ENCODE assay signal across 22 cellular contexts in the genomic region with DNA sequence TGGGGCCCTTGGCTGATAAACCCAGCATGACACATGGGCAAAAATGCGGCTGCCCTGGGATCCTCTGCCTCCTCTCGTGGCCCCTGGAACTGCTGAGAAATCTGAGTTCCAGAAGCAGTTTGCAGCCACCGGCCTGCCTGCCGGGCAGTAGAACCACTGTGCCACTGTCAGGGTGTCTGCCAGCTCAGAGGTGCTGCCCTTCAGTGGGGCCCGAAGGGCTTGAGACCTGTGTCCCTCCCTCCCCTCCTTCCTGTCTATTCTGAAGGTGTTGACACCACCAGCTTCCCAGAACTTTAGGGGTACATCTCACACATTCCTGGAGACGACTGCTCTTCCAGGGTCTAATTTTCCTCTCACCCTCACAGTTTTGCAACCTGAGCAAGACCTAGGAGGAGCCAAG.
DNase-seq lines count a peak whose midpoint lies in the region; ATAC-seq, FAIRE-seq and TF ChIP-seq lines count a peak whose summit lies in the region.
"Had no signal": no experiment of that assay in that cellular context is flagged by ENCODE, and none has a peak within 500 bp of the region (broad histone marks: within the 10 kb centered on the region; RNA-seq: fewer than 3 reads in every experiment).

No MANE protein-coding gene starts in this region.

- H3K9me3 Mint-ChIP-seq in activated CD4-positive, alpha-beta T cell treated with anti-CD3 and anti-CD28 coated beads, Interleukin-2, amount 10 ng/mL, durations not matched to agents 24 days and 14 days, result peaks cover 12% of the 10 kb centered on the region
- H3K9me3 Mint-ChIP-seq in activated CD4-positive, alpha-beta memory T cell treated with anti-CD3 and anti-CD28 coated beads for 36 hours, result no peaks in the 10 kb centered on the region

- H3K27me3 ChIP-seq in endothelial cell of umbilical vein (ENCODE audit: control insufficient read depth in 2 of 2, insufficient read depth in 2 of 2, low read length in 2 of 2) (no peaks in the 10 kb centered on the region), spleen (replicated peaks in 1 of 7) (no peaks in the 10 kb centered on the region), suprapubic skin (peaks cover 6% of the 10 kb centered on the region), SJCRH30 (no peaks in the 10 kb centered on the region)
- H3K27me3 ChIP-seq: BLaER1 had no signal

- H3K27ac Mint-ChIP-seq in activated CD4-positive, alpha-beta T cell treated with anti-CD3 and anti-CD28 coated beads, Interleukin-2, amount 10 ng/mL, durations not matched to agents 24 days and 14 days, result peak overlapping the region; percentile 87
- H3K27ac Mint-ChIP-seq in activated CD4-positive, alpha-beta memory T cell treated with anti-CD3 and anti-CD28 coated beads for 36 hours, result peak overlapping the region; percentile 86

- CTCF ChIA-PET in activated CD4-positive, alpha-beta memory T cell treated with anti-CD3 and anti-CD28 coated beads for 36 hours (lab: Charles Lee), result no interaction called here
- CTCF ChIA-PET in endothelial cell of umbilical vein (lab: Charles Lee), result interaction anchor here (1.4 to 2.1 kb wide), 2 partner anchors 30 to 31 kb away, joined by 4 to 5 read pairs; no protein-coding TSS in a partner anchor

- intact Hi-C loops in activated CD4-positive, alpha-beta T cell treated with anti-CD3 and anti-CD28 coated beads, Interleukin-2, amount 10 ng/mL, durations not matched to agents 24 days and 14 days (cut with micrococcal nuclease), result no loop called here
- intact Hi-C loops in activated CD4-positive, alpha-beta memory T cell treated with anti-CD3 and anti-CD28 coated beads for 36 hours (cut with micrococcal nuclease), result loop anchor here (1.0 kb wide), 1 partner anchor 32 kb away; no protein-coding TSS in a partner anchor
- intact Hi-C loops in endothelial cell of umbilical vein (cut with micrococcal nuclease), result no loop called here
- intact Hi-C loops in spleen (cut with DNase I; ENCODE audit: low total_unique reads), result no loop called here

- no peak overlapping the region for H3K9ac ChIP-seq in endothelial cell of umbilical vein (replicated peaks; ENCODE audit: extremely low read depth, insufficient read depth, low read length)
- H3K9ac ChIP-seq: BLaER1 had no signal

- dilution Hi-C loops in endothelial cell of umbilical vein (cut with MboI; ENCODE audit: extremely low pct_ligation_motif_present, low sequenced_read_pairs), result loop anchor here (25.0 kb wide), 1 partner anchor 193 kb away; no protein-coding TSS in a partner anchor

- peak overlapping the region; percentile 25 for H3K4me3 Mint-ChIP-seq in activated CD4-positive, alpha-beta T cell treated with anti-CD3 and anti-CD28 coated beads, Interleukin-2, amount 10 ng/mL, durations not matched to agents 24 days and 14 days
- peak overlapping the region; percentile 16 for H3K4me3 Mint-ChIP-seq in activated CD4-positive, alpha-beta memory T cell treated with anti-CD3 and anti-CD28 coated beads for 36 hours

- no peak overlapping the region for H2AFZ ChIP-seq in endothelial cell of umbilical vein (ENCODE audit: low read depth, low read length)

- ATAC-seq in HG02870 (IDR thresholded peaks at IDR 0.05; ENCODE audit: unreplicated experiment), result no peak

- no TSS peak for BruUV-seq in endothelial cell of umbilical vein (replicated peaks; lab: Mats Ljungman, UMichigan)

- H3K4me2 ChIP-seq in endothelial cell of umbilical vein (ENCODE audit: insufficient read depth, low read length), result no peak overlapping the region
- H3K4me2 ChIP-seq: BLaER1 had no signal

- TF ChIP-seq POLR2A in endothelial cell of umbilical vein (IDR thresholded peaks at IDR 0.05; ENCODE audit: low read depth, low read length), result no peak
- no peak for TF ChIP-seq POLR2A in spleen (IDR thresholded peaks at IDR 0.05)
- no peak for TF ChIP-seq POLR2A in suprapubic skin (IDR thresholded peaks at IDR 0.05)

- H3K36me3 Mint-ChIP-seq in activated CD4-positive, alpha-beta T cell treated with anti-CD3 and anti-CD28 coated beads, Interleukin-2, amount 10 ng/mL, durations not matched to agents 24 days and 14 days (ENCODE audit: low read depth), result peaks cover 6% of the 10 kb centered on the region
- H3K36me3 Mint-ChIP-seq in activated CD4-positive, alpha-beta memory T cell treated with anti-CD3 and anti-CD28 coated beads for 36 hours, result no peaks in the 10 kb centered on the region

- TF ChIP-seq CTCF in endothelial cell of umbilical vein (IDR thresholded peaks at IDR 0.05; ENCODE audit: extremely low read depth in 1 of 2, insufficient read depth in 1 of 2, low read depth in 1 of 2, low read length in 2 of 2), result no peak
- TF ChIP-seq CTCF in spleen (IDR thresholded peaks at IDR 0.05 in 8 of 11, conservative IDR thresholded peaks at IDR 0.05 in 3 of 11), result no peak
- no peak for TF ChIP-seq CTCF in suprapubic skin (IDR thresholded peaks at IDR 0.05)

- TF ChIP-seq EP300 in suprapubic skin (IDR thresholded peaks at IDR 0.05), result no peak

- POLR2A ChIA-PET in activated CD4-positive, alpha-beta memory T cell treated with anti-CD3 and anti-CD28 coated beads for 36 hours (lab: Charles Lee), result no interaction called here
- POLR2A ChIA-PET in endothelial cell of umbilical vein (lab: Charles Lee), result no interaction called here

- H3K4me3 ChIP-seq in endothelial cell of umbilical vein (replicated peaks in 1 of 3; ENCODE audit: insufficient read depth in 1 of 3, low read depth in 1 of 3, low read length in 3 of 3), result no peak overlapping the region
- H3K4me3 ChIP-seq in spleen, result no peak overlapping the region
- no peak overlapping the region for H3K4me3 ChIP-seq in suprapubic skin
- H3K4me3 ChIP-seq in SJCRH30, result no peak overlapping the region
- H3K4me3 ChIP-seq: BLaER1, esophagus squamous epithelium, thoracic aorta had no signal

- H3K4me1 ChIP-seq in endothelial cell of umbilical vein (ENCODE audit: control insufficient read depth, extremely low read depth, insufficient read depth, low read length) (peaks cover 64% of the 10 kb centered on the region), spleen (peaks cover 0 to 24% (median 12%) of the 10 kb centered on the region in 6 donors), suprapubic skin (no peaks in the 10 kb centered on the region), SJCRH30 (no peaks in the 10 kb centered on the region)
- H3K4me1 ChIP-seq: BLaER1, esophagus squamous epithelium had no signal

- no peak for FAIRE-seq in endothelial cell of umbilical vein (lab: Jason Lieb, UNC)
- FAIRE-seq: A204.1, bronchial epithelial cell had no signal

- no peaks in the 10 kb centered on the region for H3K9me1 ChIP-seq in endothelial cell of umbilical vein (replicated peaks; ENCODE audit: control insufficient read depth, extremely low read depth, insufficient read depth, low read length)

- no peaks in the 10 kb centered on the region for H3K36me3 ChIP-seq in endothelial cell of umbilical vein (ENCODE audit: control insufficient read depth in 2 of 2, extremely low read depth in 1 of 2, insufficient read depth in 2 of 2, low read length in 2 of 2)
- no peaks in the 10 kb centered on the region for H3K36me3 ChIP-seq in spleen
- no peaks in the 10 kb centered on the region for H3K36me3 ChIP-seq in suprapubic skin
- H3K36me3 ChIP-seq in SJCRH30, result no peaks in the 10 kb centered on the region
- H3K36me3 ChIP-seq: BLaER1, esophagus squamous epithelium, thoracic aorta had no signal

- H3K79me2 ChIP-seq in endothelial cell of umbilical vein (ENCODE audit: control insufficient read depth, insufficient read depth, low read length), result no peaks in the 10 kb centered on the region

- DNase-seq in activated CD4-positive, alpha-beta T cell treated with anti-CD3 and anti-CD28 coated beads, Interleukin-2, amount 10 ng/mL, durations not matched to agents 24 days and 14 days, result no peak
- DNase-seq in activated CD4-positive, alpha-beta T cell treated with anti-CD3 and anti-CD28 coated beads, Interleukin-2, amount 50 U/mL, for 1 hour, result no peak
- peak; percentile 19 for DNase-seq in activated CD4-positive, alpha-beta memory T cell treated with anti-CD3 and anti-CD28 coated beads for 36 hours
- DNase-seq in endothelial cell of umbilical vein (ENCODE audit: low read depth, low spot score), result no peak
- no peak for DNase-seq in spleen
- DNase-seq in suprapubic skin (ENCODE audit: low spot score in 2 of 2), result no peak
- DNase-seq in SJCRH30, result no peak
- DNase-seq: DMS 273 treated with DMSO at 0.1 percent for 48 hours; esophagus squamous epithelium; GDM1; KG1; NCI-H1048; NCI-H2081 treated with DMSO at 0.1 percent for 48 hours; NCI-H510A; stimulated activated CD4-positive, alpha-beta T cell treated with anti-CD3 and anti-CD28 coated beads, Interleukin-4, amount 100 ng/mL, for 1 hour; SW 1271 had no signal

- H4K20me1 ChIP-seq in endothelial cell of umbilical vein (replicated peaks; ENCODE audit: control insufficient read depth, extremely low read depth, insufficient read depth, low read length), result no peaks in the 10 kb centered on the region
- H4K20me1 ChIP-seq: BLaER1 had no signal

- H3K27ac ChIP-seq in endothelial cell of umbilical vein (ENCODE audit: insufficient read depth, low read depth, low read length) (peak overlapping the region; percentile 10), spleen (peak overlapping the region in 6 of 8 donors; percentile 3 to 80 (median 64)), suprapubic skin (no peak overlapping the region), SJCRH30 (no peak overlapping the region)
- H3K27ac ChIP-seq: BLaER1, esophagus squamous epithelium, thoracic aorta, VCaP had no signal

- H3K9me3 ChIP-seq in endothelial cell of umbilical vein (replicated peaks; ENCODE audit: control insufficient read depth, insufficient read depth, low read length), result no peaks in the 10 kb centered on the region
- peaks cover 0 to 3% (median under 1%) of the 10 kb centered on the region in 8 donors for H3K9me3 ChIP-seq in spleen
- H3K9me3 ChIP-seq in suprapubic skin, result no peaks in the 10 kb centered on the region
- H3K9me3 ChIP-seq in SJCRH30 (replicated peaks), result no peaks in the 10 kb centered on the region
- H3K9me3 ChIP-seq: esophagus squamous epithelium, thoracic aorta had no signal

- H3K4me1 Mint-ChIP-seq in activated CD4-positive, alpha-beta T cell treated with anti-CD3 and anti-CD28 coated beads, Interleukin-2, amount 10 ng/mL, durations not matched to agents 24 days and 14 days, result peaks cover 55% of the 10 kb centered on the region
- peaks cover 65% of the 10 kb centered on the region for H3K4me1 Mint-ChIP-seq in activated CD4-positive, alpha-beta memory T cell treated with anti-CD3 and anti-CD28 coated beads for 36 hours (ENCODE audit: low read depth)

- H3K27me3 Mint-ChIP-seq in activated CD4-positive, alpha-beta T cell treated with anti-CD3 and anti-CD28 coated beads, Interleukin-2, amount 10 ng/mL, durations not matched to agents 24 days and 14 days, result peaks cover 16% of the 10 kb centered on the region
- H3K27me3 Mint-ChIP-seq in activated CD4-positive, alpha-beta memory T cell treated with anti-CD3 and anti-CD28 coated beads for 36 hours, result no peaks in the 10 kb centered on the region

- 72 to 83% (median 78%) methylated on average over 6 of the region's 6 CpGs for WGBS in spleen, 5 donors
- WGBS in suprapubic skin, result 87% methylated on average over 6 of the region's 6 CpGs

TF ChIP-seq in endothelial cell of umbilical vein, 7 proteins besides CTCF, POLR2A, EP300 and RAD21 (continues in another document):
- TF ChIP-seq FOS (IDR thresholded peaks at IDR 0.05; ENCODE audit: borderline replicate concordance, insufficient read depth, low read length), result no peak
- TF ChIP-seq POLR2AphosphoS5 (IDR thresholded peaks at IDR 0.05; ENCODE audit: insufficient read depth, low read depth, low read length), result no peak
- no peak for TF ChIP-seq GATA2 (IDR thresholded peaks at IDR 0.05; ENCODE audit: insufficient read depth, insufficient read length, low read depth, low read length)

Comparison
In these comparisons a context has a peak if more than half of its experiments do, and no peak if none do; other contexts are left out.
1. H3K27ac ChIP-seq: peak in endothelial cell of umbilical vein (single experiment) and spleen (6 of 8); none in suprapubic skin (single experiment) and SJCRH30 (single experiment).